ENCODE assay signal across 19 cellular contexts in the genomic region with DNA sequence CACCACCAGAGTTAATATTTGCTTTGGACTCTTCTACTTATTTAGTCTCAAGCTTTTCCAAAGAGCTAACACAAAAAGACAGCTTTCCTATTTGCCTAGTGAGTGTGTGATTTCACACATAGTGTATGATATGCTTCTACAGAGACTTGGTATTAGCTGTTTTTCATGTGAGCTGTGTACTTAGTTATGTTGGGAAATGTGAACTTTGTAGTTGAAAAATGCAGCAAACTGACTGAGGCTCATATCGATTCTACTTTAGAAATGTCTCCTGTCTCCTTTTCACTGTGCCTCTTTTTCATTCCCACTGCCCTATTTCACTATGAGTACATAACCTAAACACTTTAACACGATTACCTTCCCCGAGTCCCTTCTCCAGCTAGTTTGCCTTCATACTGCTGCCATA.
DNase-seq lines count a peak whose midpoint lies in the region; ATAC-seq and TF ChIP-seq lines count a peak whose summit lies in the region.
"Had no signal": no experiment of that assay in that cellular context is flagged by ENCODE, and none has a peak within 500 bp of the region (broad histone marks: within the 10 kb centered on the region; RNA-seq: fewer than 3 reads in every experiment).

No MANE protein-coding gene starts in this region.

- intact Hi-C loops in right cardiac atrium (cut with DNase I) = no loop called here

- peak overlapping the region; percentile 0 for H3K4me3 ChIP-seq in epithelial cell of proximal tubule (ENCODE audit: low read depth, low read length)
- no peak overlapping the region for H3K4me3 ChIP-seq in right cardiac atrium (ENCODE audit: low read length)
- H3K4me3 ChIP-seq: coronary artery, spleen, suprapubic skin had no signal

- ATAC-seq in right cardiac atrium (no peak), HG03342 (IDR thresholded peaks at IDR 0.05; ENCODE audit: unreplicated experiment) (no peak)
- ATAC-seq: activated CD4-positive, CD25-positive, alpha-beta regulatory T cell treated with anti-CD3 and anti-CD28 coated beads, Interleukin-2, amount 50 U/mL, for 24 hours; foreskin keratinocyte; natural killer cell had no signal

- peaks cover 1% of the 10 kb centered on the region for H3K4me1 ChIP-seq in right cardiac atrium (ENCODE audit: control insufficient read depth, insufficient read depth, low read length)
- H3K4me1 ChIP-seq: foreskin keratinocyte, suprapubic skin had no signal

- TF ChIP-seq CTCF in HFFc6 (IDR thresholded peaks at IDR 0.05) (no peak), epithelial cell of proximal tubule (conservative IDR thresholded peaks at IDR 0.05; ENCODE audit: low read depth, low read length) (no peak), osteocyte (IDR thresholded peaks at IDR 0.05) (no peak)

- H3K27me3 Mint-ChIP-seq in HFFc6 (ENCODE audit: insufficient read depth) = no peaks in the 10 kb centered on the region; the same call in 1 of the 2 replicates
- no peaks in the 10 kb centered on the region for H3K27me3 Mint-ChIP-seq in osteocyte (ENCODE audit: unreplicated experiment)
- H3K27me3 Mint-ChIP-seq: activated naive CD8-positive, alpha-beta T cell; CD4-positive, alpha-beta memory T cell had no signal

- H3K4me3 Mint-ChIP-seq in HFFc6 (no peak overlapping the region), osteocyte (ENCODE audit: unreplicated experiment) (no peak overlapping the region)
- H3K4me3 Mint-ChIP-seq: activated naive CD8-positive, alpha-beta T cell; CD4-positive, alpha-beta memory T cell; natural killer cell had no signal

- H3K27ac ChIP-seq in right cardiac atrium (ENCODE audit: low read length) = no peak overlapping the region
- H3K27ac ChIP-seq: coronary artery, foreskin keratinocyte, spleen, suprapubic skin had no signal

- peaks cover 74% of the 10 kb centered on the region for H3K4me1 Mint-ChIP-seq in HFFc6 (ENCODE audit: low read depth)
- H3K4me1 Mint-ChIP-seq in osteocyte (ENCODE audit: unreplicated experiment) = peaks cover 48% of the 10 kb centered on the region
- H3K4me1 Mint-ChIP-seq: CD4-positive, alpha-beta memory T cell; natural killer cell had no signal

- 74% methylated on average over 3 of the region's 3 CpGs for WGBS in right cardiac atrium

- no peak for DNase-seq in HFFc6
- DNase-seq in NCI-H748 treated with DMSO at 0.1 percent for 48 hours (lab: John Stamatoyannopoulos, UW) = peak; percentile 9
- peak; percentile 25 for DNase-seq in epithelial cell of proximal tubule (ENCODE audit: low read depth)
- no peak for DNase-seq in osteocyte (ENCODE audit: extremely low spot score, unreplicated experiment)
- no peak for DNase-seq in AG08395 (ENCODE audit: low spot score)
- DNase-seq in right cardiac atrium = no peak
- DNase-seq in T-helper 9 cell = no peak
- DNase-seq: CD4-positive, alpha-beta memory T cell; DND-41; foreskin keratinocyte; mesenchymal stem cell; natural killer cell; NCI-H2227 treated with DMSO at 0.1 percent for 48 hours; spleen had no signal

- no peaks in the 10 kb centered on the region for H3K9me3 ChIP-seq in right cardiac atrium (ENCODE audit: control insufficient read depth, low read length)
- H3K9me3 ChIP-seq: spleen, suprapubic skin had no signal

- H3K36me3 Mint-ChIP-seq in HFFc6 (ENCODE audit: low read depth) (peaks cover 8% of the 10 kb centered on the region), osteocyte (ENCODE audit: unreplicated experiment) (peaks cover 3% of the 10 kb centered on the region)
- H3K36me3 Mint-ChIP-seq: activated naive CD8-positive, alpha-beta T cell; CD4-positive, alpha-beta memory T cell; natural killer cell had no signal

- no peaks in the 10 kb centered on the region for H3K9me3 Mint-ChIP-seq in HFFc6
- H3K9me3 Mint-ChIP-seq in osteocyte (ENCODE audit: unreplicated experiment) = no peaks in the 10 kb centered on the region
- H3K9me3 Mint-ChIP-seq: CD4-positive, alpha-beta memory T cell; natural killer cell had no signal

- H3K27me3 ChIP-seq in right cardiac atrium (ENCODE audit: control insufficient read depth, insufficient read depth) = no peaks in the 10 kb centered on the region
- H3K27me3 ChIP-seq: foreskin keratinocyte, spleen, suprapubic skin had no signal

- H3K27ac Mint-ChIP-seq in HFFc6 (peak overlapping the region; percentile 13), osteocyte (ENCODE audit: unreplicated experiment) (peak overlapping the region; percentile 53)
- H3K27ac Mint-ChIP-seq: activated naive CD8-positive, alpha-beta T cell; natural killer cell had no signal

Comparison
In these comparisons a context has a peak if more than half of its experiments do, and no peak if none do; other contexts are left out.
1. DNase-seq: peak in NCI-H748 treated with DMSO at 0.1 percent for 48 hours (single experiment) and epithelial cell of proximal tubule (single experiment); none in HFFc6 (single experiment), osteocyte (single experiment), AG08395 (single experiment), right cardiac atrium (0 of 3) and T-helper 9 cell (single experiment).